ENCODE assay signal across 17 cellular contexts in genomic region chr14:22991852-22992251, GRCh38. TPM values are rescaled to one million over a fixed set of nuclear protein-coding genes. Genes with fewer than 3 reads are reported as not detected.
DNase-seq lines count a peak whose midpoint lies in the region; ATAC-seq lines count a peak whose summit lies in the region.
"Had no signal": no experiment of that assay in that cellular context is flagged by ENCODE, and none has a peak within 500 bp of the region (broad histone marks: within the 10 kb centered on the region; RNA-seq: fewer than 3 reads in every experiment).

No MANE protein-coding gene starts in this region.

- peak; percentile 60 for ATAC-seq in esophagus mucosa

- peak; percentile 63 for DNase-seq in MV-4-11 (lab: John Stamatoyannopoulos, UW)
- peak; percentile 36 for DNase-seq in T1000 (lab: John Stamatoyannopoulos, UW)
- peak; percentile 59 for DNase-seq in stromal cell of bone marrow (ENCODE audit: low read depth)
- DNase-seq in NCI-H1694 (lab: John Stamatoyannopoulos, UW) = no peak
- DNase-seq in T-helper 2 cell = no peak
- no peak for DNase-seq in RPMI8226
- DNase-seq: ACHN; BE2C; CD4-positive, alpha-beta memory T cell; DMS153; DMS79; GDM1; GM23248; IMR-90 had no signal

RNA-seq across cellular contexts. Expression of gene AJUBA, which starts 9.5 kb away (rescaled TPM):
- total RNA-seq in esophagus mucosa = 26.6 TPM

RNA-seq across cellular contexts. Expression of gene C14orf93, which starts 18.1 kb away (rescaled TPM):
- total RNA-seq in esophagus mucosa = 4.6 TPM

RNA-seq across cellular contexts. Expression of gene HAUS4, which starts 35.0 kb away (rescaled TPM):
- total RNA-seq in esophagus mucosa = 32.9 TPM

RNA-seq across cellular contexts. Expression of gene PSMB5, which starts 42.8 kb away (rescaled TPM):
- 105 TPM for total RNA-seq in esophagus mucosa

RNA-seq across cellular contexts. Expression of gene PSMB11, which starts 50.2 kb away (rescaled TPM):
- total RNA-seq in esophagus mucosa = not detected
- total RNA-seq: CD4-positive, alpha-beta memory T cell; Daoy; GM23248; H4; IMR-90 had no signal

Comparison
In these comparisons a context has a peak if more than half of its experiments do, and no peak if none do; other contexts are left out.
1. DNase-seq: peak in MV-4-11 (single experiment), T1000 (single experiment) and stromal cell of bone marrow (single experiment); none in NCI-H1694 (single experiment), T-helper 2 cell (0 of 5) and RPMI8226 (single experiment).